Comparison of ENCODE assay signal across 19 cellular contexts in genomic region chr21:22342855-22343254, GRCh38.
DNase-seq lines count a peak whose midpoint lies in the region; ATAC-seq and TF ChIP-seq lines count a peak whose summit lies in the region.
"Had no signal": no experiment of that assay in that cellular context is flagged by ENCODE, and none has a peak within 500 bp of the region (broad histone marks: within the 10 kb centered on the region; RNA-seq: fewer than 3 reads in every experiment).

No MANE protein-coding gene starts in this region.

- peak overlapping the region; percentile 13 for H3K27ac Mint-ChIP-seq in CD8-positive, alpha-beta T cell
- H3K27ac Mint-ChIP-seq in activated CD4-positive, alpha-beta T cell treated with anti-CD3 and anti-CD28 coated beads for 36 hours = no peak overlapping the region
- no peak overlapping the region for H3K27ac Mint-ChIP-seq in CD8-positive, alpha-beta memory T cell
- H3K27ac Mint-ChIP-seq: activated CD4-positive, alpha-beta T cell treated with anti-CD3 and anti-CD28 coated beads, Interleukin-2, amount 10 ng/mL, durations not matched to agents 24 days and 14 days; activated T-helper 17 cell treated with anti-CD3 and anti-CD28 coated beads, Interleukin-2, amount 50 U/mL, for 72 hours; nephron had no signal

- H3K4me1 ChIP-seq in CD8-positive, alpha-beta T cell (ENCODE audit: insufficient read depth, low read length) = no peaks in the 10 kb centered on the region
- H3K4me1 ChIP-seq in left lung = no peaks in the 10 kb centered on the region
- no peaks in the 10 kb centered on the region for H3K4me1 ChIP-seq in CD8-positive, alpha-beta memory T cell (ENCODE audit: insufficient read depth, low read length)
- H3K4me1 ChIP-seq: upper lobe of right lung had no signal

- no peaks in the 10 kb centered on the region for H3K27me3 ChIP-seq in CD8-positive, alpha-beta T cell (ENCODE audit: insufficient read depth, low read length)
- H3K27me3 ChIP-seq in left lung = no peaks in the 10 kb centered on the region
- H3K27me3 ChIP-seq in CD8-positive, alpha-beta memory T cell (ENCODE audit: insufficient read depth, low read length, poor library complexity, severe bottlenecking) = no peaks in the 10 kb centered on the region
- H3K27me3 ChIP-seq: dorsolateral prefrontal cortex, upper lobe of right lung had no signal

- no peak for TF ChIP-seq CTCF in CD8-positive, alpha-beta T cell (IDR thresholded peaks at IDR 0.05)
- no peak for TF ChIP-seq CTCF in left lung (IDR thresholded peaks at IDR 0.05)

- POLR2A ChIA-PET in CD8-positive, alpha-beta T cell (lab: Charles Lee) = no interaction called here
- POLR2A ChIA-PET in activated CD4-positive, alpha-beta T cell treated with anti-CD3 and anti-CD28 coated beads for 36 hours (lab: Charles Lee) = no interaction called here
- POLR2A ChIA-PET in CD8-positive, alpha-beta memory T cell (lab: Charles Lee) = no interaction called here

- no peak for ATAC-seq in CD8-positive, alpha-beta T cell
- ATAC-seq in left lung = peak; percentile 30
- no peak for ATAC-seq in activated CD4-positive, alpha-beta T cell treated with anti-CD3 and anti-CD28 coated beads for 36 hours
- ATAC-seq: activated T-helper 17 cell treated with anti-CD3 and anti-CD28 coated beads, Interleukin-2, amount 50 U/mL, for 72 hours; upper lobe of right lung had no signal

- intact Hi-C loops in CD8-positive, alpha-beta T cell (cut with DNase I, micrococcal nuclease) = no loop called here
- intact Hi-C loops in left lung (cut with DNase I) = no loop called here
- intact Hi-C loops in activated CD4-positive, alpha-beta T cell treated with anti-CD3 and anti-CD28 coated beads for 36 hours (cut with DNase I, micrococcal nuclease) = no loop called here

- no peak overlapping the region for H3K27ac ChIP-seq in CD8-positive, alpha-beta T cell (ENCODE audit: low read depth, low read length)
- no peak overlapping the region for H3K27ac ChIP-seq in left lung
- no peak overlapping the region for H3K27ac ChIP-seq in CD8-positive, alpha-beta memory T cell (ENCODE audit: low read depth, low read length)
- H3K27ac ChIP-seq: dorsolateral prefrontal cortex, KMS-11, upper lobe of right lung had no signal

- CTCF ChIA-PET in CD8-positive, alpha-beta T cell (lab: Charles Lee) = no interaction called here
- CTCF ChIA-PET in activated CD4-positive, alpha-beta T cell treated with anti-CD3 and anti-CD28 coated beads for 36 hours (lab: Charles Lee) = interaction anchor here (2.7 kb wide), 1 partner anchor 19 kb away, joined by 7 read pairs; no protein-coding TSS in a partner anchor
- CTCF ChIA-PET in CD8-positive, alpha-beta memory T cell (lab: Charles Lee) = no interaction called here

- DNase-seq in CD8-positive, alpha-beta T cell = no peak
- peak; percentile 19 for DNase-seq in NCI-H1105 (lab: John Stamatoyannopoulos, UW)
- peak; percentile 64 for DNase-seq in OCI-M1 (lab: John Stamatoyannopoulos, UW)
- peak in 1 of 2 donors; percentile 35 for DNase-seq in left lung
- no peak for DNase-seq in activated CD4-positive, alpha-beta T cell treated with anti-CD3 and anti-CD28 coated beads for 36 hours
- DNase-seq in CD8-positive, alpha-beta memory T cell = no peak
- no peak for DNase-seq in germinal center (ENCODE audit: low spot score)
- no peak for DNase-seq in CD1c-positive myeloid dendritic cell (ENCODE audit: extremely low spot score)
- DNase-seq: activated CD4-positive, alpha-beta T cell treated with anti-CD3 and anti-CD28 coated beads, Interleukin-2, amount 10 ng/mL, durations not matched to agents 24 days and 14 days; EL; kidney glomerular epithelial cell; NCI-H146; stimulated activated CD4-positive, alpha-beta T cell treated with anti-CD3 and anti-CD28 coated beads, Interleukin-2, amount 100 ng/mL, for 48 hours; SW 1271; upper lobe of right lung had no signal

- no peak overlapping the region for H3K4me3 Mint-ChIP-seq in CD8-positive, alpha-beta T cell
- no peak overlapping the region for H3K4me3 Mint-ChIP-seq in activated CD4-positive, alpha-beta T cell treated with anti-CD3 and anti-CD28 coated beads for 36 hours
- H3K4me3 Mint-ChIP-seq in CD8-positive, alpha-beta memory T cell = no peak overlapping the region
- H3K4me3 Mint-ChIP-seq: activated CD4-positive, alpha-beta T cell treated with anti-CD3 and anti-CD28 coated beads, Interleukin-2, amount 10 ng/mL, durations not matched to agents 24 days and 14 days; activated T-helper 17 cell treated with anti-CD3 and anti-CD28 coated beads, Interleukin-2, amount 50 U/mL, for 72 hours; nephron had no signal

- H3K9me3 Mint-ChIP-seq in CD8-positive, alpha-beta T cell = peaks cover 23% of the 10 kb centered on the region
- H3K9me3 Mint-ChIP-seq in activated CD4-positive, alpha-beta T cell treated with anti-CD3 and anti-CD28 coated beads for 36 hours (ENCODE audit: low read depth) = no peaks in the 10 kb centered on the region
- peaks cover 12 to 38% (median 16%) of the 10 kb centered on the region in 5 donors for H3K9me3 Mint-ChIP-seq in CD8-positive, alpha-beta memory T cell

- H3K36me3 ChIP-seq in CD8-positive, alpha-beta T cell (ENCODE audit: insufficient read depth, low read length) = no peaks in the 10 kb centered on the region
- H3K36me3 ChIP-seq in left lung = no peaks in the 10 kb centered on the region
- no peaks in the 10 kb centered on the region for H3K36me3 ChIP-seq in CD8-positive, alpha-beta memory T cell (ENCODE audit: insufficient read depth, low read length)
- H3K36me3 ChIP-seq: upper lobe of right lung had no signal

- H3K9me3 ChIP-seq in CD8-positive, alpha-beta T cell (ENCODE audit: low read length) = no peaks in the 10 kb centered on the region
- peaks cover 0 to 35% of the 10 kb centered on the region in 2 donors for H3K9me3 ChIP-seq in left lung
- H3K9me3 ChIP-seq in CD8-positive, alpha-beta memory T cell (ENCODE audit: low read length) = no peaks in the 10 kb centered on the region

- no peaks in the 10 kb centered on the region for H3K36me3 Mint-ChIP-seq in CD8-positive, alpha-beta T cell
- no peaks in the 10 kb centered on the region for H3K36me3 Mint-ChIP-seq in activated CD4-positive, alpha-beta T cell treated with anti-CD3 and anti-CD28 coated beads for 36 hours (ENCODE audit: low read depth)
- H3K36me3 Mint-ChIP-seq in CD8-positive, alpha-beta memory T cell = no peaks in the 10 kb centered on the region

- H3K27me3 Mint-ChIP-seq in CD8-positive, alpha-beta T cell (ENCODE audit: low read depth) = no peaks in the 10 kb centered on the region
- H3K27me3 Mint-ChIP-seq in activated CD4-positive, alpha-beta T cell treated with anti-CD3 and anti-CD28 coated beads for 36 hours = no peaks in the 10 kb centered on the region
- H3K27me3 Mint-ChIP-seq in CD8-positive, alpha-beta memory T cell = no peaks in the 10 kb centered on the region
- H3K27me3 Mint-ChIP-seq: activated CD4-positive, alpha-beta T cell treated with anti-CD3 and anti-CD28 coated beads, Interleukin-2, amount 10 ng/mL, durations not matched to agents 24 days and 14 days; activated T-helper 17 cell treated with anti-CD3 and anti-CD28 coated beads, Interleukin-2, amount 50 U/mL, for 72 hours had no signal

- no peak overlapping the region for H3K4me3 ChIP-seq in CD8-positive, alpha-beta T cell (ENCODE audit: low read depth, low read length)
- no peak overlapping the region for H3K4me3 ChIP-seq in left lung
- H3K4me3 ChIP-seq in CD8-positive, alpha-beta memory T cell (ENCODE audit: low read length) = no peak overlapping the region
- H3K4me3 ChIP-seq: upper lobe of right lung had no signal

- H3K4me1 Mint-ChIP-seq in CD8-positive, alpha-beta T cell (ENCODE audit: low read depth) = peaks cover 9% of the 10 kb centered on the region
- H3K4me1 Mint-ChIP-seq in activated CD4-positive, alpha-beta T cell treated with anti-CD3 and anti-CD28 coated beads for 36 hours = peaks cover 5% of the 10 kb centered on the region
- H3K4me1 Mint-ChIP-seq in CD8-positive, alpha-beta memory T cell = no peaks in the 10 kb centered on the region
- H3K4me1 Mint-ChIP-seq: activated CD4-positive, alpha-beta T cell treated with anti-CD3 and anti-CD28 coated beads, Interleukin-2, amount 10 ng/mL, durations not matched to agents 24 days and 14 days; activated T-helper 17 cell treated with anti-CD3 and anti-CD28 coated beads, Interleukin-2, amount 50 U/mL, for 72 hours had no signal

Comparison
In these comparisons a context has a peak if more than half of its experiments do, and no peak if none do; other contexts are left out.
1. DNase-seq: peak in NCI-H1105 (single experiment) and OCI-M1 (single experiment); none in CD8-positive, alpha-beta T cell (0 of 7), activated CD4-positive, alpha-beta T cell treated with anti-CD3 and anti-CD28 coated beads for 36 hours (single experiment), CD8-positive, alpha-beta memory T cell (0 of 5), germinal center (single experiment) and CD1c-positive myeloid dendritic cell (single experiment).